In the genomic region with DNA sequence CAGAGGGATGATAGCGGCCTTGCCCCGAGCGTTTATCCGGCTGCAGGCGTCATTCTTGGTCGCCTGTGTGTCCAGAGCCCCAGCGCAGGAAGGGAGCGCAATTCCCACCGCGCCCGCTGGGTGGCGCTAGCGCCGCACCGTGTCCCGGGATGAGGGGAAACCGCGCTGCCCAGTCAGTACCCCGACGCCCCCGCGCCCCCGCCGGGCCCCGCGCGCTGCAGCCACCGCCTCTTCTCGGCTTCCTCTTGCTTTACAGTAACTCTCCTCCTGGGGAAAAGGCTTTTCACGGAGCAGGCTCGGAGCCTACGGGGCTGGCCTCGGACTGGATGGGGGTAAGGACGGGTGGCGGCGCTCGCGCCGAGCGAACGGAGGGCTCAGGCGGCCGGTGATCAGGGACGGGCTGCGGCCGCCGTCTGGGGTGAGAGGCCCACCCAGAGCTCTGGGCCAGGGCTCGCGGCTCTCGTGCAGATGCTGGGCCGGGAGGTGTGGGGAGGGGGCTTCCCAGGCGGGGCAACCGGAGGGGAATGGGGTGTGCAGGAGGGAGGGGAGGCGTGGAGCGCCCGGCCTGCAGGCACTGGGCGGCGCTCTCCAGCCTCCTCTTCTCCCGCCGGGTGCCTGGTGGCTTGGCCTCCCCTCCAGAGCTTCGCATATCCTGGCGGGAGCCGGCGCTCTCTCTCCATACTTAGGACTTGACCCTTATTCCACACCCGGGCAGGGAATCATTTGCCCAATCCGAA, we compare ENCODE assay signal across 1 cellular context.
A peak's percentile ranks its signal among the peaks of the same experiment; 100 is the strongest.
TF ChIP-seq lines count a peak whose summit lies in the region.

No MANE protein-coding gene starts in this region.

TF ChIP-seq in GM12878, 131 proteins besides CTCF, POLR2A, EP300 and RAD21 (continued from another document):
- TF ChIP-seq, protein P1, sequence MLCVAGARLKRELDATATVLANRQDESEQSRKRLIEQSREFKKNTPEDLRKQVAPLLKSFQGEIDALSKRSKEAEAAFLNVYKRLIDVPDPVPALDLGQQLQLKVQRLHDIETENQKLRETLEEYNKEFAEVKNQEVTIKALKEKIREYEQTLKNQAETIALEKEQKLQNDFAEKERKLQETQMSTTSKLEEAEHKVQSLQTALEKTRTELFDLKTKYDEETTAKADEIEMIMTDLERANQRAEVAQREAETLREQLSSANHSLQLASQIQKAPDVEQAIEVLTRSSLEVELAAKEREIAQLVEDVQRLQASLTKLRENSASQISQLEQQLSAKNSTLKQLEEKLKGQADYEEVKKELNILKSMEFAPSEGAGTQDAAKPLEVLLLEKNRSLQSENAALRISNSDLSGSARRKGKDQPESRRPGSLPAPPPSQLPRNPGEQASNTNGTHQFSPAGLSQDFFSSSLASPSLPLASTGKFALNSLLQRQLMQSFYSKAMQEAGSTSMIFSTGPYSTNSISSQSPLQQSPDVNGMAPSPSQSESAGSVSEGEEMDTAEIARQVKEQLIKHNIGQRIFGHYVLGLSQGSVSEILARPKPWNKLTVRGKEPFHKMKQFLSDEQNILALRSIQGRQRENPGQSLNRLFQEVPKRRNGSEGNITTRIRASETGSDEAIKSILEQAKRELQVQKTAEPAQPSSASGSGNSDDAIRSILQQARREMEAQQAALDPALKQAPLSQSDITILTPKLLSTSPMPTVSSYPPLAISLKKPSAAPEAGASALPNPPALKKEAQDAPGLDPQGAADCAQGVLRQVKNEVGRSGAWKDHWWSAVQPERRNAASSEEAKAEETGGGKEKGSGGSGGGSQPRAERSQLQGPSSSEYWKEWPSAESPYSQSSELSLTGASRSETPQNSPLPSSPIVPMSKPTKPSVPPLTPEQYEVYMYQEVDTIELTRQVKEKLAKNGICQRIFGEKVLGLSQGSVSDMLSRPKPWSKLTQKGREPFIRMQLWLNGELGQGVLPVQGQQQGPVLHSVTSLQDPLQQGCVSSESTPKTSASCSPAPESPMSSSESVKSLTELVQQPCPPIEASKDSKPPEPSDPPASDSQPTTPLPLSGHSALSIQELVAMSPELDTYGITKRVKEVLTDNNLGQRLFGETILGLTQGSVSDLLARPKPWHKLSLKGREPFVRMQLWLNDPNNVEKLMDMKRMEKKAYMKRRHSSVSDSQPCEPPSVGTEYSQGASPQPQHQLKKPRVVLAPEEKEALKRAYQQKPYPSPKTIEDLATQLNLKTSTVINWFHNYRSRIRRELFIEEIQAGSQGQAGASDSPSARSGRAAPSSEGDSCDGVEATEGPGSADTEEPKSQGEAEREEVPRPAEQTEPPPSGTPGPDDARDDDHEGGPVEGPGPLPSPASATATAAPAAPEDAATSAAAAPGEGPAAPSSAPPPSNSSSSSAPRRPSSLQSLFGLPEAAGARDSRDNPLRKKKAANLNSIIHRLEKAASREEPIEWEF (IDR thresholded peaks at IDR 0.05; ENCODE audit: insufficient replicate concordance, low read depth, low read length) = no peak
- TF ChIP-seq ZNF207 (IDR thresholded peaks at IDR 0.05; ENCODE audit: borderline replicate concordance) (no peak), ZNF384 (IDR thresholded peaks at IDR 0.05; ENCODE audit: borderline replicate concordance, low read depth, low read length) (no peak), NR2F1 (conservative IDR thresholded peaks at IDR 0.05) (no peak; the same call in 1 of the 2 replicates), SPI1 (IDR thresholded peaks at IDR 0.05; ENCODE audit: borderline replicate concordance, insufficient read depth, low read depth, low read length) (no peak), SMAD1 (IDR thresholded peaks at IDR 0.05; ENCODE audit: low read depth, partially characterized antibody) (no peak), PAX8 (IDR thresholded peaks at IDR 0.05) (no peak), MYB (IDR thresholded peaks at IDR 0.05; ENCODE audit: borderline replicate concordance, low read depth, low read length) (0 out of 2 replicates have a peak, but pooled peaks have one; percentile 35), CBFB (IDR thresholded peaks at IDR 0.05; ENCODE audit: low read depth) (0 out of 2 replicates have a peak, but pooled peaks have one; percentile 52), STAT1 (conservative IDR thresholded peaks at IDR 0.05) (no peak), ESRRA (IDR thresholded peaks at IDR 0.05; ENCODE audit: low read length) (no peak), MEF2A (IDR thresholded peaks at IDR 0.05; ENCODE audit: insufficient read depth, low read depth, low read length) (0 out of 2 replicates have a peak, but pooled peaks have one; percentile 55), PAX5 (IDR thresholded peaks at IDR 0.05; ENCODE audit: borderline replicate concordance, low read depth, low read length) (no peak), GATAD2B (conservative IDR thresholded peaks at IDR 0.05; ENCODE audit: low read depth) (no peak; the same call in 1 of the 2 replicates), BCL11A (IDR thresholded peaks at IDR 0.05; ENCODE audit: low read depth, low read length) (no peak; the same call in 1 of the 2 replicates), SMC3 (IDR thresholded peaks at IDR 0.05; ENCODE audit: borderline replicate concordance, low read length) (peak; percentile 61)
- TF ChIP-seq, protein P2, sequence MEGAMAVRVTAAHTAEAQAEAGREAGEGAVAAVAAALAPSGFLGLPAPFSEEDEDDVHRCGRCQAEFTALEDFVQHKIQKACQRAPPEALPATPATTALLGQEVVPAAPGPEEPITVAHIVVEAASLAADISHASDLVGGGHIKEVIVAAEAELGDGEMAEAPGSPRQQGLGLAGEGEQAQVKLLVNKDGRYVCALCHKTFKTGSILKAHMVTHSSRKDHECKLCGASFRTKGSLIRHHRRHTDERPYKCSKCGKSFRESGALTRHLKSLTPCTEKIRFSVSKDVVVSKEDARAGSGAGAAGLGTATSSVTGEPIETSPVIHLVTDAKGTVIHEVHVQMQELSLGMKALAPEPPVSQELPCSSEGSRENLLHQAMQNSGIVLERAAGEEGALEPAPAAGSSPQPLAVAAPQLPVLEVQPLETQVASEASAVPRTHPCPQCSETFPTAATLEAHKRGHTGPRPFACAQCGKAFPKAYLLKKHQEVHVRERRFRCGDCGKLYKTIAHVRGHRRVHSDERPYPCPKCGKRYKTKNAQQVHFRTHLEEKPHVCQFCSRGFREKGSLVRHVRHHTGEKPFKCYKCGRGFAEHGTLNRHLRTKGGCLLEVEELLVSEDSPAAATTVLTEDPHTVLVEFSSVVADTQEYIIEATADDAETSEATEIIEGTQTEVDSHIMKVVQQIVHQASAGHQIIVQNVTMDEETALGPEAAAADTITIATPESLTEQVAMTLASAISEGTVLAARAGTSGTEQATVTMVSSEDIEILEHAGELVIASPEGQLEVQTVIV (IDR thresholded peaks at IDR 0.05; ENCODE audit: borderline replicate concordance, partially characterized antibody) = no peak
- TF ChIP-seq, protein P3, sequence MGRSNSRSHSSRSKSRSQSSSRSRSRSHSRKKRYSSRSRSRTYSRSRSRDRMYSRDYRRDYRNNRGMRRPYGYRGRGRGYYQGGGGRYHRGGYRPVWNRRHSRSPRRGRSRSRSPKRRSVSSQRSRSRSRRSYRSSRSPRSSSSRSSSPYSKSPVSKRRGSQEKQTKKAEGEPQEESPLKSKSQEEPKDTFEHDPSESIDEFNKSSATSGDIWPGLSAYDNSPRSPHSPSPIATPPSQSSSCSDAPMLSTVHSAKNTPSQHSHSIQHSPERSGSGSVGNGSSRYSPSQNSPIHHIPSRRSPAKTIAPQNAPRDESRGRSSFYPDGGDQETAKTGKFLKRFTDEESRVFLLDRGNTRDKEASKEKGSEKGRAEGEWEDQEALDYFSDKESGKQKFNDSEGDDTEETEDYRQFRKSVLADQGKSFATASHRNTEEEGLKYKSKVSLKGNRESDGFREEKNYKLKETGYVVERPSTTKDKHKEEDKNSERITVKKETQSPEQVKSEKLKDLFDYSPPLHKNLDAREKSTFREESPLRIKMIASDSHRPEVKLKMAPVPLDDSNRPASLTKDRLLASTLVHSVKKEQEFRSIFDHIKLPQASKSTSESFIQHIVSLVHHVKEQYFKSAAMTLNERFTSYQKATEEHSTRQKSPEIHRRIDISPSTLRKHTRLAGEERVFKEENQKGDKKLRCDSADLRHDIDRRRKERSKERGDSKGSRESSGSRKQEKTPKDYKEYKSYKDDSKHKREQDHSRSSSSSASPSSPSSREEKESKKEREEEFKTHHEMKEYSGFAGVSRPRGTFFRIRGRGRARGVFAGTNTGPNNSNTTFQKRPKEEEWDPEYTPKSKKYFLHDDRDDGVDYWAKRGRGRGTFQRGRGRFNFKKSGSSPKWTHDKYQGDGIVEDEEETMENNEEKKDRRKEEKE (IDR thresholded peaks at IDR 0.05) = no peak
- TF ChIP-seq, protein P4, sequence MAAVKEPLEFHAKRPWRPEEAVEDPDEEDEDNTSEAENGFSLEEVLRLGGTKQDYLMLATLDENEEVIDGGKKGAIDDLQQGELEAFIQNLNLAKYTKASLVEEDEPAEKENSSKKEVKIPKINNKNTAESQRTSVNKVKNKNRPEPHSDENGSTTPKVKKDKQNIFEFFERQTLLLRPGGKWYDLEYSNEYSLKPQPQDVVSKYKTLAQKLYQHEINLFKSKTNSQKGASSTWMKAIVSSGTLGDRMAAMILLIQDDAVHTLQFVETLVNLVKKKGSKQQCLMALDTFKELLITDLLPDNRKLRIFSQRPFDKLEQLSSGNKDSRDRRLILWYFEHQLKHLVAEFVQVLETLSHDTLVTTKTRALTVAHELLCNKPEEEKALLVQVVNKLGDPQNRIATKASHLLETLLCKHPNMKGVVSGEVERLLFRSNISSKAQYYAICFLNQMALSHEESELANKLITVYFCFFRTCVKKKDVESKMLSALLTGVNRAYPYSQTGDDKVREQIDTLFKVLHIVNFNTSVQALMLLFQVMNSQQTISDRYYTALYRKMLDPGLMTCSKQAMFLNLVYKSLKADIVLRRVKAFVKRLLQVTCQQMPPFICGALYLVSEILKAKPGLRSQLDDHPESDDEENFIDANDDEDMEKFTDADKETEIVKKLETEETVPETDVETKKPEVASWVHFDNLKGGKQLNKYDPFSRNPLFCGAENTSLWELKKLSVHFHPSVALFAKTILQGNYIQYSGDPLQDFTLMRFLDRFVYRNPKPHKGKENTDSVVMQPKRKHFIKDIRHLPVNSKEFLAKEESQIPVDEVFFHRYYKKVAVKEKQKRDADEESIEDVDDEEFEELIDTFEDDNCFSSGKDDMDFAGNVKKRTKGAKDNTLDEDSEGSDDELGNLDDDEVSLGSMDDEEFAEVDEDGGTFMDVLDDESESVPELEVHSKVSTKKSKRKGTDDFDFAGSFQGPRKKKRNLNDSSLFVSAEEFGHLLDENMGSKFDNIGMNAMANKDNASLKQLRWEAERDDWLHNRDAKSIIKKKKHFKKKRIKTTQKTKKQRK (IDR thresholded peaks at IDR 0.05; ENCODE audit: low read depth, low read length) = no peak
TF ChIP-seq in GM12878: peak in this region for 16.
